1 cellular context compared by ENCODE assay signal in genomic region chr6:27314046-27314445, GRCh38.
TF ChIP-seq lines count a peak whose summit lies in the region.

No MANE protein-coding gene starts in this region.

TF ChIP-seq in HepG2, 621 proteins besides CTCF, POLR2A, EP300 and RAD21 (continued from another document):
- TF ChIP-seq GMEB2 (CRISPR knock-in tag; IDR thresholded peaks at IDR 0.05; ENCODE audit: low read depth) (no peak), ZNF317 (CRISPR knock-in tag; IDR thresholded peaks at IDR 0.05) (peak; percentile 96), SP5 (CRISPR knock-in tag; IDR thresholded peaks at IDR 0.05; ENCODE audit: borderline replicate concordance, low read depth) (no peak)
